Comparison of ENCODE assay signal across 7 cellular contexts in the genomic region with DNA sequence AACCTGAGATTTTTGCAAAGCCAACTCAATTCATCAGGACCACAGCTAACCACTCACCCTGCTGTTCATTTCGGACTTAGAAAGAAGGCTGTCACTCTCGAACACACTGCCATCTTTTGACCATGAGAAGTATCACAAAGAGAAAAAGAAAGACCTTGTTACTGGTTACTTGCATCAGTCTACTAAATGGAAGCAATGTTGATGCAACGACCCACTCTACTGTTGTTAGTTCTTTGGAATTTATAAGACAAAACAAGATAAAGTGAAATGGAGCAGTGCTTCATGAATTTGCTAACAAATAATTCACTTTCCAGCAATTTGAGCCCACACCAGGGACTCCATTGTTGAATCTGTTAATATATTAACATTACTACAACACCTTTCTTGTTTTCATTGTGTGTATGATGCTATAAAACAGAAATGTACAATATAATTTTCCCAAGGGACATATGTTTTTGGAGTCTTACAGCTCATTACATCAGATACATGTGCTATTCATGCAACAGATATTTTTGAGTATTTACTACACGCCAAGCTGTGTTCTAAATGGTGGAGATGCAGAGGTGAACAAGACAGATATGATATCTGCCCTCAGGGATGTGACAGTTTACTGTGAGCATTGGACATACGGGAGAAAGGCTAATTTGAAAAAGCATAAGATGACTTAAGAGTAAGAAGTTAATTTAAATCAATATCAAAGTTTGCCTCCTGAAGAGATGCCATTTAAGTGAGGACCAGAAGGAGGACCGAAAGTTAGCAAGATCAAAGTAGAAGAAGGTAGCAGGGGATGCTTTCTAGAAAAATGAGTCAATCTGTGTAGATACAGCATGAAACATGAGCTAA.
A peak's percentile ranks its signal among the peaks of the same experiment; 100 is the strongest.
DNase-seq lines count a peak whose midpoint lies in the region; ATAC-seq, FAIRE-seq and TF ChIP-seq lines count a peak whose summit lies in the region.

No MANE protein-coding gene starts in this region.

- H3K27ac Mint-ChIP-seq in effector memory CD8-positive, alpha-beta T cell = no peak overlapping the region

- peak; percentile 32 for TF ChIP-seq CTCF in GM20000 (IDR thresholded peaks at IDR 0.05; ENCODE audit: extremely low read depth, missing control alignments)

- peak; percentile 45 for ATAC-seq in effector memory CD8-positive, alpha-beta T cell (replicated peaks)
- ATAC-seq in GM19397 (IDR thresholded peaks at IDR 0.05; ENCODE audit: unreplicated experiment) = no peak

- FAIRE-seq in G401.6 (lab: Jason Lieb, UNC) = peak; percentile 90

- H3K4me1 Mint-ChIP-seq in effector memory CD8-positive, alpha-beta T cell (ENCODE audit: low read depth in 2 of 2) = no peaks in the 10 kb centered on the region

- DNase-seq in GM20000 (ENCODE audit: low spot score) (peak; percentile 20), HK-2 (ENCODE audit: unreplicated experiment) (peak; percentile 38), RPMI7951 (ENCODE audit: low read depth) (peak; percentile 84), midbrain (lab: John Stamatoyannopoulos, UW) (peak; percentile 65)
- DNase-seq in effector memory CD8-positive, alpha-beta T cell = peak in 1 of 3 experiments; percentile 5

- no peaks in the 10 kb centered on the region for H3K9me3 Mint-ChIP-seq in effector memory CD8-positive, alpha-beta T cell

- no peak overlapping the region for H3K4me3 Mint-ChIP-seq in effector memory CD8-positive, alpha-beta T cell

- H3K36me3 Mint-ChIP-seq in effector memory CD8-positive, alpha-beta T cell (ENCODE audit: insufficient read depth) = no peaks in the 10 kb centered on the region

- H3K27me3 Mint-ChIP-seq in effector memory CD8-positive, alpha-beta T cell = peaks cover 0 to 1% of the 10 kb centered on the region in 2 donors
